ENCODE assay signal across 21 cellular contexts in genomic region chr5:28328691-28329090, GRCh38.
DNase-seq lines count a peak whose midpoint lies in the region; ATAC-seq and TF ChIP-seq lines count a peak whose summit lies in the region.
"Had no signal": no experiment of that assay in that cellular context is flagged by ENCODE, and none has a peak within 500 bp of the region (broad histone marks: within the 10 kb centered on the region; RNA-seq: fewer than 3 reads in every experiment).

No MANE protein-coding gene starts in this region.

- no peaks in the 10 kb centered on the region for H3K36me3 Mint-ChIP-seq in MCF 10A (ENCODE audit: insufficient read depth, unreplicated experiment)
- H3K36me3 Mint-ChIP-seq: CD4-positive, CD25-positive, alpha-beta regulatory T cell had no signal

- H3K4me1 Mint-ChIP-seq in MCF 10A (ENCODE audit: insufficient read depth, unreplicated experiment): no peaks in the 10 kb centered on the region
- H3K4me1 Mint-ChIP-seq: CD4-positive, CD25-positive, alpha-beta regulatory T cell; H9 had no signal

- in situ Hi-C loops in mammary epithelial cell (cut with MboI; ENCODE audit: low sequenced_read_pairs in 2 of 2) (no loop called here), astrocyte of the cerebellum (cut with HindIII; ENCODE audit: low sequenced_read_pairs) (no loop called here), HAP-1 (cut with MboI; ENCODE audit: low sequenced_read_pairs) (loop anchor here (25.0 kb wide), 1 partner anchor 409 kb away; no protein-coding TSS in a partner anchor), brain microvascular endothelial cell (cut with HindIII; ENCODE audit: low pct_ligation_motif_present, low sequenced_read_pairs) (no loop called here)

- no TSS peak for BruUV-seq in mammary epithelial cell (replicated peaks; lab: Mats Ljungman, UMichigan)
- BruUV-seq in MCF 10A (replicated peaks; lab: Mats Ljungman, UMichigan): no TSS peak

- no peak overlapping the region for H3K9ac ChIP-seq in mammary epithelial cell (ENCODE audit: insufficient read depth, low read length)

- H3K27me3 Mint-ChIP-seq in MCF 10A (ENCODE audit: insufficient read depth, unreplicated experiment): no peaks in the 10 kb centered on the region
- H3K27me3 Mint-ChIP-seq: CD4-positive, CD25-positive, alpha-beta regulatory T cell had no signal

- H3K4me2 ChIP-seq in mammary epithelial cell (ENCODE audit: insufficient read depth, low read depth, low read length): no peak overlapping the region

- no peaks in the 10 kb centered on the region for H3K9me3 Mint-ChIP-seq in MCF 10A (ENCODE audit: unreplicated experiment)

- CTCF ChIA-PET in mammary epithelial cell (lab: Charles Lee; ENCODE audit: low non-redundant PET) (no interaction called here), MCF 10A (lab: Yijun Ruan, JAX) (no interaction called here)

- H3K4me1 ChIP-seq in mammary epithelial cell (ENCODE audit: insufficient read depth, low read length) (no peaks in the 10 kb centered on the region), HAP-1 (no peaks in the 10 kb centered on the region)
- H3K4me1 ChIP-seq: BE2C had no signal

- H3K4me3 Mint-ChIP-seq in MCF 10A (ENCODE audit: unreplicated experiment): no peak overlapping the region
- H3K4me3 Mint-ChIP-seq: CD4-positive, CD25-positive, alpha-beta regulatory T cell; H9 had no signal

- POLR2A ChIA-PET in MCF 10A (lab: Yijun Ruan, JAX): no interaction called here

- no peak for ATAC-seq in GM21619 (IDR thresholded peaks at IDR 0.05; ENCODE audit: unreplicated experiment)

- intact Hi-C loops in mammary epithelial cell (cut with micrococcal nuclease) (no loop called here), MCF 10A (cut with micrococcal nuclease) (no loop called here)

- dilution Hi-C loops in mammary epithelial cell (cut with HindIII; ENCODE audit: low sequenced_read_pairs): no loop called here

- H3K4me3 ChIP-seq in mammary epithelial cell (replicated peaks in 1 of 3; ENCODE audit: insufficient read depth in 1 of 3, low read depth in 2 of 3, low read length in 3 of 3) (no peak overlapping the region), astrocyte of the cerebellum (ENCODE audit: low read depth, low read length) (no peak overlapping the region), fibroblast of pulmonary artery (replicated peaks; ENCODE audit: low read depth, low read length) (no peak overlapping the region), HAP-1 (no peak overlapping the region), brain microvascular endothelial cell (ENCODE audit: low read depth, low read length) (no peak overlapping the region)

- peaks cover 3% of the 10 kb centered on the region for H3K9me3 ChIP-seq in mammary epithelial cell (replicated peaks; ENCODE audit: insufficient read depth, low read length)
- no peaks in the 10 kb centered on the region for H3K9me3 ChIP-seq in HAP-1
- H3K9me3 ChIP-seq: BE2C had no signal

- no peaks in the 10 kb centered on the region for H3K36me3 ChIP-seq in mammary epithelial cell (ENCODE audit: insufficient read depth, low read length)
- H3K36me3 ChIP-seq in HAP-1 (replicated peaks): no peaks in the 10 kb centered on the region
- no peaks in the 10 kb centered on the region for H3K36me3 ChIP-seq in brain microvascular endothelial cell (replicated peaks)
- H3K36me3 ChIP-seq: BE2C had no signal

- no peaks in the 10 kb centered on the region for H3K79me2 ChIP-seq in mammary epithelial cell (ENCODE audit: insufficient read depth, low read length)

- no peak overlapping the region for H2AFZ ChIP-seq in mammary epithelial cell (ENCODE audit: low read depth, low read length)

- H3K27ac ChIP-seq in mammary epithelial cell (ENCODE audit: insufficient read depth, low read depth, low read length) (no peak overlapping the region), brain microvascular endothelial cell (no peak overlapping the region)
- H3K27ac ChIP-seq: 22Rv1 had no signal

- no peak overlapping the region for H3K27ac Mint-ChIP-seq in MCF 10A (ENCODE audit: low read depth, unreplicated experiment)
- H3K27ac Mint-ChIP-seq: CD4-positive, CD25-positive, alpha-beta regulatory T cell; H9 had no signal

- DNase-seq in mammary epithelial cell: peak; percentile 5
- DNase-seq in MCF 10A (ENCODE audit: unreplicated experiment): no peak
- DNase-seq in astrocyte of the cerebellum (ENCODE audit: low read depth): peak; percentile 27
- peak; percentile 7 for DNase-seq in fibroblast of pulmonary artery (ENCODE audit: low read depth)
- no peak for DNase-seq in HAP-1 (ENCODE audit: low spot score in 2 of 2)
- DNase-seq in amygdala (lab: John Stamatoyannopoulos, UW): no peak
- DNase-seq in brain microvascular endothelial cell: no peak
- DNase-seq: BE2C; CD4-positive, CD25-positive, alpha-beta regulatory T cell; COR-L47; DMS 273 treated with DMSO at 0.1 percent for 48 hours; DND-41; H9; NCI-H1417 treated with DMSO at 0.1 percent for 48 hours; NCI-H187 treated with DMSO at 0.1 percent for 48 hours; NCI-H2227 treated with DMSO at 0.1 percent for 48 hours; NCI-H524; RPMI8226; SHP77 treated with DMSO at 0.1 percent for 48 hours had no signal

- TF ChIP-seq CTCF in mammary epithelial cell (conservative IDR thresholded peaks at IDR 0.05 in 1 of 2, IDR thresholded peaks at IDR 0.05 in 1 of 2; ENCODE audit: extremely low read depth in 1 of 2, insufficient read depth in 1 of 2, low read depth in 1 of 2, low read length in 2 of 2): no peak
- TF ChIP-seq CTCF in MCF 10A (IDR thresholded peaks at IDR 0.05; ENCODE audit: unreplicated experiment): no peak
- no peak for TF ChIP-seq CTCF in astrocyte of the cerebellum (IDR thresholded peaks at IDR 0.05; ENCODE audit: low read depth, low read length, missing control alignments)
- TF ChIP-seq CTCF in fibroblast of pulmonary artery (IDR thresholded peaks at IDR 0.05; ENCODE audit: low read length, missing control alignments): no peak
- TF ChIP-seq CTCF in brain microvascular endothelial cell (IDR thresholded peaks at IDR 0.05; ENCODE audit: low read depth, low read length, missing control alignments): no peak

- H3K27me3 ChIP-seq in mammary epithelial cell (ENCODE audit: insufficient read depth, low read length): no peaks in the 10 kb centered on the region
- no peaks in the 10 kb centered on the region for H3K27me3 ChIP-seq in HAP-1 (ENCODE audit: low read depth)
- no peaks in the 10 kb centered on the region for H3K27me3 ChIP-seq in brain microvascular endothelial cell (replicated peaks)
- H3K27me3 ChIP-seq: BE2C had no signal

- H4K20me1 ChIP-seq in mammary epithelial cell (ENCODE audit: insufficient read depth, low read length): no peaks in the 10 kb centered on the region

Comparison
In these comparisons a context has a peak if more than half of its experiments do, and no peak if none do; other contexts are left out.
1. DNase-seq: peak in mammary epithelial cell (single experiment), astrocyte of the cerebellum (single experiment) and fibroblast of pulmonary artery (single experiment); none in MCF 10A (single experiment), HAP-1 (0 of 2), amygdala (0 of 56) and brain microvascular endothelial cell (single experiment).